In the genomic region with DNA sequence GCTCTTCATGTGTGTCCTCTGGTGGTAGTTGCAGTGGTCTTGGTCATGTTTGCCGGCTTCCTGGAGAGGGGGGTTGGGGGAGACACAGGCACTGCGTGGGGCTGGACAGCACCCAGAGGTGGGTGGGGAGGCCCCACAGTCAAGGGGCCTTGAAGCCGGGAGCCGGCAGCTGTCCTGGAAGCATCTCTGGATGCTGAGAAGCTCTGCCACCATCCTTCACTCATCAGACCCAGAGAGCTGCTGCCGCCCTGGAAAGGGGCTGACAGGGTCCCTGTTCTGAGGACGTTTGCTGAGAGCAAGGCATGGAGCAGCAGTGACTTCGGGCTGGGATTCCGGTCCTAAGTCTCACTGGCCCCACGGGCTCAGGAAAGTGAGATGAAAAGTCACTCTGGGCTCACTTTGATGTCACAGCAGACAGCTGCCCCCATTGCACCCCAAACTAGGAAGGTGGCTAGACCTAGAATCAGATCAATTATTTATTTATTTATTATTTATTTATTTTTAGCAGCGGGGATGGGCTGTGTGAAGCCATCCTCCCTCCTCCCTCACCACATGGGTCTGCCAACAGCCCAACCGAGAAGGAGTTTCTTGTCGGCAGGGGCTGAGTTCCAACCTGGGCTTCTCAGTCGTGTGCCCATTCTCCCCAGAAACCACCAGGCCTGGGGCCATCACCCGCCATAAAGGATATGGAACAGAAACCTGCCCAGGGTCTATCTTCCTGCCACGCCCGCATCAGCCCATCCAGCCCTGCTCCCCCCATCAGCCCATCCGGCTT, we compare ENCODE assay signal across 21 cellular contexts.
"Had no signal": no experiment of that assay in that cellular context is flagged by ENCODE, and none has a peak within 500 bp of the region (broad histone marks: within the 10 kb centered on the region; RNA-seq: fewer than 3 reads in every experiment).

No MANE protein-coding gene starts in this region.

- H3K36me3 Mint-ChIP-seq: mesothelial cell of epicardium; stimulated activated effector memory CD8-positive, alpha-beta T cell treated with anti-CD3 and anti-CD28 coated beads, Interleukin-12 subunit alpha, Interleukin-12 subunit beta, amount 100 ng/mL, for 72 hours had no signal

- ATAC-seq: effector memory CD8-positive, alpha-beta T cell; gastroesophageal sphincter; left lobe of liver; right cardiac atrium; upper lobe of right lung had no signal

- DNase-seq: effector memory CD8-positive, alpha-beta T cell; esophagus squamous epithelium; foreskin fibroblast; glutamatergic neuron; islet precursor cell; stimulated activated CD4-positive, alpha-beta T cell treated with anti-CD3 and anti-CD28 coated beads, Interleukin-4, amount 100 ng/mL, for 1 hour; stimulated activated CD8-positive, alpha-beta memory T cell treated with anti-CD3 and anti-CD28 coated beads, Interleukin-4, amount 100 ng/mL, for 48 hours; tibial artery; upper lobe of right lung had no signal

- H3K9me3 ChIP-seq: esophagus squamous epithelium, tibial artery, upper lobe of right lung, vagina had no signal

- H3K27ac ChIP-seq: epithelial cell of prostate, esophagus squamous epithelium, gastroesophageal sphincter, tibial artery, upper lobe of right lung, vagina had no signal

- H3K27me3 ChIP-seq: vagina had no signal

- H3K4me1 Mint-ChIP-seq: memory B cell; mesothelial cell of epicardium; stimulated activated effector memory CD8-positive, alpha-beta T cell treated with anti-CD3 and anti-CD28 coated beads, Interleukin-12 subunit alpha, Interleukin-12 subunit beta, amount 100 ng/mL, for 72 hours had no signal

- H3K4me3 Mint-ChIP-seq: dendritic cell treated with granulocyte-macrophage colony-stimulating factor and Interleukin-4, amounts not matched to agents 40 ng/mL and 50 ng/mL, for 4 days; effector memory CD8-positive, alpha-beta T cell; memory B cell; mesothelial cell of epicardium; natural killer cell treated with Interleukin-12 subunit alpha and Interleukin-12 subunit beta and Interleukin-15 and Interleukin-18, amount 100 ng/mL, for 72 hours; stimulated activated effector memory CD8-positive, alpha-beta T cell treated with anti-CD3 and anti-CD28 coated beads, Interleukin-12 subunit alpha, Interleukin-12 subunit beta, amount 100 ng/mL, for 72 hours; stimulated activated naive CD8-positive, alpha-beta T cell treated with anti-CD3 and anti-CD28 coated beads, Interleukin-15, Interleukin-2, amounts not matched to agents 100 ng/mL and 50 ng/mL, for 24 hours had no signal

- H3K4me2 ChIP-seq: smooth muscle cell had no signal

- H3K36me3 ChIP-seq: esophagus squamous epithelium, gastroesophageal sphincter, tibial artery, upper lobe of right lung, vagina had no signal

- H3K4me1 ChIP-seq: esophagus squamous epithelium, gastroesophageal sphincter, tibial artery, upper lobe of right lung had no signal

- H3K4me3 ChIP-seq: esophagus squamous epithelium, gastroesophageal sphincter, smooth muscle cell, tibial artery, upper lobe of right lung, vagina had no signal

- H3K9me3 Mint-ChIP-seq: dendritic cell treated with granulocyte-macrophage colony-stimulating factor and Interleukin-4, amounts not matched to agents 40 ng/mL and 50 ng/mL, for 4 days; effector memory CD8-positive, alpha-beta T cell; natural killer cell treated with Interleukin-12 subunit alpha and Interleukin-12 subunit beta and Interleukin-15 and Interleukin-18, amount 100 ng/mL, for 72 hours; stimulated activated effector memory CD8-positive, alpha-beta T cell treated with anti-CD3 and anti-CD28 coated beads, Interleukin-12 subunit alpha, Interleukin-12 subunit beta, amount 100 ng/mL, for 72 hours; stimulated activated naive CD8-positive, alpha-beta T cell treated with anti-CD3 and anti-CD28 coated beads, Interleukin-15, Interleukin-2, amounts not matched to agents 100 ng/mL and 50 ng/mL, for 24 hours had no signal

- H3K27ac Mint-ChIP-seq: dendritic cell treated with granulocyte-macrophage colony-stimulating factor and Interleukin-4, amounts not matched to agents 40 ng/mL and 50 ng/mL, for 4 days; effector memory CD8-positive, alpha-beta T cell; memory B cell; mesothelial cell of epicardium; stimulated activated effector memory CD8-positive, alpha-beta T cell treated with anti-CD3 and anti-CD28 coated beads, Interleukin-12 subunit alpha, Interleukin-12 subunit beta, amount 100 ng/mL, for 72 hours; stimulated activated naive CD8-positive, alpha-beta T cell treated with anti-CD3 and anti-CD28 coated beads, Interleukin-15, Interleukin-2, amounts not matched to agents 100 ng/mL and 50 ng/mL, for 24 hours had no signal
